ENCODE assay signal across 10 cellular contexts in genomic region chr6:132713355-132714134, GRCh38. TPM values are rescaled to one million over a fixed set of nuclear protein-coding genes. Genes with fewer than 3 reads are reported as not detected.
DNase-seq lines count a peak whose midpoint lies in the region; ATAC-seq and TF ChIP-seq lines count a peak whose summit lies in the region.
"Had no signal": no experiment of that assay in that cellular context is flagged by ENCODE, and none has a peak within 500 bp of the region (broad histone marks: within the 10 kb centered on the region; RNA-seq: fewer than 3 reads in every experiment).

VNN1 (minus strand) TSS chr6:132714055; CDS start chr6:132714035, 20 bp downstream.

- H3K4me3 Mint-ChIP-seq in Calu3 (ENCODE audit: low read depth, unreplicated experiment) (no peak within 1 kb of the TSS), T-helper 17 cell (no peak within 1 kb of the TSS), memory B cell (no peak within 1 kb of the TSS), glutamatergic neuron (ENCODE audit: unreplicated experiment) (no peak within 1 kb of the TSS)
- H3K4me3 Mint-ChIP-seq: CD4-positive, alpha-beta T cell had no signal

- peak; percentile 63 for ATAC-seq in HG02759 (IDR thresholded peaks at IDR 0.05; ENCODE audit: unreplicated experiment)
- ATAC-seq in T-helper 17 cell, result peak; percentile 30
- ATAC-seq in memory B cell (ENCODE audit: low read depth), result peak; percentile 92

- CTCF ChIA-PET in Calu3 (lab: Charles Lee), result interaction anchor here (0.8 to 1.7 kb wide), 8 partner anchors 10 to 183 kb away, joined by 3 to 10 read pairs (median 4); no protein-coding TSS in a partner anchor

- no peak for DNase-seq in Calu3
- no peak for DNase-seq in T-helper 17 cell
- DNase-seq in memory B cell (ENCODE audit: low spot score in 2 of 2), result peak in 1 of 2 donors; percentile 8
- no peak for DNase-seq in stimulated activated CD4-positive, alpha-beta T cell treated with anti-CD3 and anti-CD28 coated beads, Interleukin-2, amount 100 ng/mL, for 24 hours
- DNase-seq in activated CD4-positive, alpha-beta T cell treated with anti-CD3 and anti-CD28 coated beads, Interleukin-2, amount 50 U/mL, for 1 hour, result no peak
- DNase-seq in glutamatergic neuron, result no peak
- no peak for DNase-seq in NCI-H748 (lab: John Stamatoyannopoulos, UW; ENCODE audit: unreplicated experiment)
- DNase-seq: CD4-positive, alpha-beta T cell; HCEC 1CT had no signal

- H3K9me3 Mint-ChIP-seq in Calu3 (ENCODE audit: low read depth, unreplicated experiment) (no peaks in the 10 kb centered on the region), memory B cell (no peaks in the 10 kb centered on the region), glutamatergic neuron (ENCODE audit: unreplicated experiment) (no peaks in the 10 kb centered on the region)
- H3K9me3 Mint-ChIP-seq: CD4-positive, alpha-beta T cell had no signal

- H3K27me3 Mint-ChIP-seq in Calu3 (ENCODE audit: unreplicated experiment) (no peaks in the 10 kb centered on the region), T-helper 17 cell (peaks cover 53% of the 10 kb centered on the region), memory B cell (peaks cover 2% of the 10 kb centered on the region), glutamatergic neuron (ENCODE audit: unreplicated experiment) (no peaks in the 10 kb centered on the region)

- peaks cover 12% of the 10 kb centered on the region for H3K36me3 Mint-ChIP-seq in Calu3 (ENCODE audit: insufficient read depth, unreplicated experiment)
- H3K36me3 Mint-ChIP-seq in T-helper 17 cell (ENCODE audit: low read depth), result no peaks in the 10 kb centered on the region
- H3K36me3 Mint-ChIP-seq in memory B cell, result no peaks in the 10 kb centered on the region
- no peaks in the 10 kb centered on the region for H3K36me3 Mint-ChIP-seq in glutamatergic neuron (ENCODE audit: unreplicated experiment)

- H3K27ac Mint-ChIP-seq in Calu3 (ENCODE audit: unreplicated experiment), result peak within 1 kb of the TSS; percentile 90
- H3K27ac Mint-ChIP-seq in T-helper 17 cell, result no peak within 1 kb of the TSS
- H3K27ac Mint-ChIP-seq in memory B cell, result no peak within 1 kb of the TSS
- H3K27ac Mint-ChIP-seq in glutamatergic neuron (ENCODE audit: unreplicated experiment), result no peak within 1 kb of the TSS
- H3K27ac Mint-ChIP-seq: CD4-positive, alpha-beta T cell had no signal

- no TSS peak for BruUV-seq in Calu3 (replicated peaks; lab: Mats Ljungman, UMichigan)

- intact Hi-C loops in Calu3 (cut with micrococcal nuclease; ENCODE audit: unreplicated experiment), result loop anchor here (2.0 to 10.0 kb wide), 3 partner anchors 21 to 99 kb away; no protein-coding TSS in a partner anchor

- H3K4me1 Mint-ChIP-seq in Calu3 (ENCODE audit: low read depth, unreplicated experiment) (peaks cover 59% of the 10 kb centered on the region), T-helper 17 cell (no peaks in the 10 kb centered on the region), memory B cell (peaks cover 5% of the 10 kb centered on the region), glutamatergic neuron (ENCODE audit: low read depth, unreplicated experiment) (no peaks in the 10 kb centered on the region)

- no peaks in the 10 kb centered on the region for H3K9me3 ChIP-seq in T-helper 17 cell (ENCODE audit: control insufficient read depth, low read length, poor library complexity, severe bottlenecking)

- no peak for TF ChIP-seq CTCF in Calu3 (IDR thresholded peaks at IDR 0.05; ENCODE audit: unreplicated experiment)
- no peak for TF ChIP-seq CTCF in glutamatergic neuron (IDR thresholded peaks at IDR 0.05; ENCODE audit: partially characterized antibody, unreplicated experiment)

RNA-seq across cellular contexts. Expression of gene VNN1, which starts in this region (rescaled TPM):
- 12.4 and 13.3 TPM in 2 replicates for total RNA-seq in Calu3 (2022)
- total RNA-seq in T-helper 17 cell, result under 1 TPM; 0.22 to 0.42 TPM
- not detected for total RNA-seq in glutamatergic neuron (ENCODE audit: unreplicated experiment)
- total RNA-seq: CD4-positive, alpha-beta T cell had no signal

Comparison
In these comparisons a context has a peak if more than half of its experiments do, and no peak if none do; other contexts are left out.
1. Peak in ATAC-seq in T-helper 17 cell; RNA of the gene not detected or under 1 TPM.
2. ATAC-seq: peak in every context shown above with its lines; median percentile 92 in memory B cell; 63 in HG02759; 30 in T-helper 17 cell.